In the genomic region with DNA sequence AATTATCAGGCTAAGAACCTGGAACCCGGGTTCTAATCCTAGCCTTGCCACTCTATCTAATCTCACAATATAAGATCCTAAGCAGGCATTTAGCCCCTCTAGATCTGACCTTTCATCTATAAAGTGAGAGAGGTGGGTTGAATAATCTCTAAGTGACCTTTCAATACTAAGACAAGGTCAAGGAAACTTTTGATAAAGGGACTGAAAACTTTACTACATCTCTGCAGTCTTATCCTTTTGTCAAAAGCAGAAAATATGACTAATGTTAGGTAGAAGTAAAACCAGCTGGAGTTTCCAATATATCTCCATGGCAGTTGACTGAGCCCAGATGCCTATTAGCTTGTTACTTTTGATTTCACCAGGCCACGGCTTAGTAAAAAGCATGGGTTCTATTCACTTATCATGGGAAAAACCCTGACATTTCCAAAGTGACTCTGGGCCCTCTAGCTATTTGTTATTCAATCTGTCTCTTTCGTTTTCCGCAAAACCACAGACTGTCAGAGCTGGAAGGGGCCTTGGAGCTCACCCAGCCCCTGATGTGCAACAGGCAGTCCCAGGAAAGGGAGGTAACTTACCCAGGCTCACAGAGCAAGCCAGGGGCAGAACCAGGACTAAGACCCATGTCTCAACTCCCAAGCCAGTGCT, we compare ENCODE assay signal across 8 cellular contexts.
DNase-seq lines count a peak whose midpoint lies in the region; ATAC-seq and TF ChIP-seq lines count a peak whose summit lies in the region.

No MANE protein-coding gene starts in this region.

- 37% methylated on average over 4 of the region's 4 CpGs for WGBS in esophagus muscularis mucosa
- WGBS in suprapubic skin: 30% methylated on average over 4 of the region's 4 CpGs

- H3K27me3 ChIP-seq in esophagus muscularis mucosa (no peaks in the 10 kb centered on the region), suprapubic skin (no peaks in the 10 kb centered on the region)

- TF ChIP-seq EP300 in esophagus muscularis mucosa (IDR thresholded peaks at IDR 0.05): no peak
- no peak for TF ChIP-seq EP300 in suprapubic skin (IDR thresholded peaks at IDR 0.05)

- TF ChIP-seq CTCF in esophagus muscularis mucosa (IDR thresholded peaks at IDR 0.05): no peak
- no peak for TF ChIP-seq CTCF in suprapubic skin (IDR thresholded peaks at IDR 0.05)

- ATAC-seq in Right ventricle myocardium inferior: peak; percentile 41
- peak; percentile 29 for ATAC-seq in HG03575 (IDR thresholded peaks at IDR 0.05; ENCODE audit: extremely low read depth, insufficient number of reproducible peaks, low FRiP score, unreplicated experiment)

- no peak for TF ChIP-seq POLR2A in esophagus muscularis mucosa (IDR thresholded peaks at IDR 0.05; ENCODE audit: low read depth)
- TF ChIP-seq POLR2A in suprapubic skin (IDR thresholded peaks at IDR 0.05): no peak

- no peak for DNase-seq in Right ventricle myocardium inferior (ENCODE audit: missing footprints)
- DNase-seq in cardiac septum (ENCODE audit: low spot score): no peak
- DNase-seq in esophagus muscularis mucosa (ENCODE audit: extremely low spot score): no peak
- no peak for DNase-seq in suprapubic skin (ENCODE audit: low spot score in 2 of 2)
- DNase-seq in NCI-H510A (lab: John Stamatoyannopoulos, UW): no peak
- no peak for DNase-seq in DMS 273 treated with DMSO at 0.1 percent for 48 hours (lab: John Stamatoyannopoulos, UW)
- DNase-seq in activated CD8-positive, alpha-beta memory T cell treated with anti-CD3 and anti-CD28 coated beads, Interleukin-2, amount 50 U/mL, for 48 hours: no peak

- H3K4me3 ChIP-seq in esophagus muscularis mucosa: no peak overlapping the region
- H3K4me3 ChIP-seq in suprapubic skin: no peak overlapping the region

- H3K4me1 ChIP-seq in esophagus muscularis mucosa: peaks cover 60 to 71% (median 62%) of the 10 kb centered on the region in 4 donors
- peaks cover 42% of the 10 kb centered on the region for H3K4me1 ChIP-seq in suprapubic skin

- intact Hi-C loops in Right ventricle myocardium inferior (cut with DNase I) (loop anchor here (5.0 kb wide), 1 partner anchor 161 kb away; a partner anchor contains a TSS), cardiac septum (cut with DNase I) (loop anchor here (5.0 kb wide), 1 partner anchor 36 kb away; no protein-coding TSS in a partner anchor), esophagus muscularis mucosa (cut with DNase I) (loop anchor here (10.0 kb wide), 3 partner anchors 49 to 159 kb away; a partner anchor contains a TSS)

- H3K36me3 ChIP-seq in esophagus muscularis mucosa: peaks cover 0 to 9% (median 0%) of the 10 kb centered on the region in 4 donors
- peaks cover 3% of the 10 kb centered on the region for H3K36me3 ChIP-seq in suprapubic skin

- H3K27ac ChIP-seq in esophagus muscularis mucosa (replicated peaks in 1 of 4) (peak overlapping the region in 3 of 4 donors; percentile 28 to 39 (median 28)), suprapubic skin (peak overlapping the region; percentile 24)

- H3K9me3 ChIP-seq in esophagus muscularis mucosa (no peaks in the 10 kb centered on the region), suprapubic skin (no peaks in the 10 kb centered on the region)
